8 cellular contexts compared by ENCODE assay signal in genomic region chr4:49098034-49098759, GRCh38.
DNase-seq lines count a peak whose midpoint lies in the region; ATAC-seq, FAIRE-seq and TF ChIP-seq lines count a peak whose summit lies in the region.
"Not testable (repeated sequence)": the region's sequence is repeated elsewhere in the genome, so short reads cannot be mapped to it uniquely, and the experiment has no call there.

No MANE protein-coding gene starts in this region.

- CTCF ChIA-PET in K562 (lab: Yijun Ruan, JAX; ENCODE audit: low intra/inter-chr PET ratio): not testable (repeated sequence)

- H3K4me3 ChIP-seq in HUES6 (ENCODE audit: low read depth, low read length): peak overlapping the region; percentile 16; the same call in 1 of the 2 replicates
- not testable (repeated sequence) for H3K4me3 ChIP-seq in K562; gastroesophageal sphincter; right cardiac atrium (ENCODE audit: low read length); pancreas; thoracic aorta

- H4K20me1 ChIP-seq in K562 (replicated peaks; ENCODE audit: control insufficient read depth, insufficient read depth, low read length): not testable (repeated sequence)

- not testable (repeated sequence) for H3K79me2 ChIP-seq in K562 (ENCODE audit: control insufficient read depth, insufficient read depth, low read length)

- BruUV-seq in K562 (replicated peaks; lab: Mats Ljungman, UMichigan): not testable (repeated sequence)

- H3K9ac ChIP-seq in HUES6 (ENCODE audit: low read length); K562 (ENCODE audit: insufficient read depth in 1 of 2, low read depth in 2 of 2, low read length in 2 of 2): not testable (repeated sequence)

- TF ChIP-seq CTCF in K562 (IDR thresholded peaks at IDR 0.05 in 2 of 3, conservative IDR thresholded peaks at IDR 0.05 in 1 of 3; ENCODE audit: insufficient read depth in 2 of 3, low read depth in 1 of 3, low read length in 3 of 3); gastroesophageal sphincter (IDR thresholded peaks at IDR 0.05); pancreas (IDR thresholded peaks at IDR 0.05); thoracic aorta (IDR thresholded peaks at IDR 0.05): not testable (repeated sequence)

- not testable (repeated sequence) for H3K4me2 ChIP-seq in K562 (ENCODE audit: insufficient read depth, low read length)

- not testable (repeated sequence) for DNase-seq in K562 (ENCODE audit: extremely low read depth in 1 of 4, low spot score in 3 of 4); right cardiac atrium; memory B cell (ENCODE audit: low spot score in 2 of 2); pancreas; thoracic aorta (ENCODE audit: low spot score)

- intact Hi-C loops in K562 (cut with micrococcal nuclease); right cardiac atrium (cut with DNase I); pancreas (cut with DNase I): not testable (repeated sequence)

- not testable (repeated sequence) for H2AFZ ChIP-seq in K562 (ENCODE audit: low read depth, low read length)

- H3K36me3 Mint-ChIP-seq in memory B cell: peaks cover 46% of the 10 kb centered on the region

- not testable (repeated sequence) for TF ChIP-seq EP300 in K562 (IDR thresholded peaks at IDR 0.05; ENCODE audit: low read length); gastroesophageal sphincter (IDR thresholded peaks at IDR 0.05)

- not testable (repeated sequence) for H3K27ac ChIP-seq in HUES6 (ENCODE audit: low read depth, low read length); K562 (ENCODE audit: extremely low read depth, low read depth, low read length); gastroesophageal sphincter; right cardiac atrium (ENCODE audit: low read length); pancreas; thoracic aorta

- H3K4me3 Mint-ChIP-seq in memory B cell: not testable (repeated sequence)

- peaks cover 31% of the 10 kb centered on the region for H3K4me1 Mint-ChIP-seq in memory B cell

- not testable (repeated sequence) for TF ChIP-seq POLR2A in K562 (conservative IDR thresholded peaks at IDR 0.05); gastroesophageal sphincter (IDR thresholded peaks at IDR 0.05)

- in situ Hi-C loops in K562 (cut with MboI): loop anchor here (5.0 kb wide), 1 partner anchor 559 kb away; no protein-coding TSS in a partner anchor

- ATAC-seq in GM18867 (IDR thresholded peaks at IDR 0.05; ENCODE audit: unreplicated experiment) (peak; percentile 18), K562 (peak; percentile 67), gastroesophageal sphincter (peak; percentile 16), right cardiac atrium (peak; percentile 16 to 40), memory B cell (ENCODE audit: low read depth) (peak; percentile 12), pancreas (peak; percentile 5 to 23 (median 12)), thoracic aorta (ENCODE audit: insufficient number of reproducible peaks, low FRiP score, low read depth) (peak; percentile 2)

- H3K9me3 Mint-ChIP-seq in memory B cell: peaks cover 55% of the 10 kb centered on the region

- not testable (repeated sequence) for H3K9me1 ChIP-seq in K562 (ENCODE audit: control insufficient read depth, insufficient read depth, low read length)

- not testable (repeated sequence) for H3K27me3 ChIP-seq in HUES6 (ENCODE audit: control insufficient read depth, insufficient read depth, low read length); K562 (ENCODE audit: control insufficient read depth in 2 of 2, insufficient read depth in 2 of 2, low read length in 2 of 2); gastroesophageal sphincter; right cardiac atrium (ENCODE audit: control insufficient read depth, insufficient read depth); pancreas; thoracic aorta (replicated peaks; ENCODE audit: insufficient read depth)

- 3% methylated on average over 14 of the region's 14 CpGs for WGBS in K562 (ENCODE audit: insufficient coverage, low coverage, missing lambda C conversion rate)
- WGBS in gastroesophageal sphincter (ENCODE audit: low coverage in 1 of 2), 2 donors: 58 to 63% methylated on average over 14 of the region's 14 CpGs
- WGBS in right cardiac atrium: 71% methylated on average over 14 of the region's 14 CpGs
- WGBS in pancreas, 2 donors: 53 to 54% methylated on average over 14 of the region's 14 CpGs

- POLR2A ChIA-PET in K562 (lab: Yijun Ruan, JAX): not testable (repeated sequence)

- H3K9me3 ChIP-seq in HUES6 (ENCODE audit: control insufficient read depth, insufficient read depth, low read depth, low read length) (peaks cover 56% of the 10 kb centered on the region), gastroesophageal sphincter (peaks cover 0 to 41% (median 0%) of the 10 kb centered on the region in 3 donors), thoracic aorta (peaks cover 24% of the 10 kb centered on the region)
- not testable (repeated sequence) for H3K9me3 ChIP-seq in K562 (replicated peaks; ENCODE audit: control insufficient read depth, insufficient read depth, low read depth, low read length); right cardiac atrium (ENCODE audit: control insufficient read depth, low read length); pancreas

- H3K27me3 Mint-ChIP-seq in memory B cell: not testable (repeated sequence)

- H3K4me1 ChIP-seq in HUES6 (ENCODE audit: control insufficient read depth, insufficient read depth, low read length); K562 (replicated peaks in 1 of 2; ENCODE audit: control insufficient read depth in 2 of 2, insufficient read depth in 2 of 2, low read length in 2 of 2); gastroesophageal sphincter; right cardiac atrium (ENCODE audit: control insufficient read depth, insufficient read depth, low read length); pancreas; thoracic aorta (ENCODE audit: control insufficient read depth in 1 of 2, low read depth in 2 of 2): not testable (repeated sequence)

- not testable (repeated sequence) for H3K36me3 ChIP-seq in HUES6 (ENCODE audit: control insufficient read depth, insufficient read depth, low read length); K562 (ENCODE audit: control insufficient read depth, insufficient read depth, low read length); gastroesophageal sphincter; pancreas; thoracic aorta

- not testable (repeated sequence) for TF ChIP-seq RAD21 in K562 (CRISPR knock-in tag; conservative IDR thresholded peaks at IDR 0.05 in 1 of 2, IDR thresholded peaks at IDR 0.05 in 1 of 2)

- H3K27ac Mint-ChIP-seq in memory B cell: not testable (repeated sequence)

- FAIRE-seq in K562 (lab: Jason Lieb, UNC); pancreas (lab: Jason Lieb, UNC): not testable (repeated sequence)

Comparison
In these comparisons a context has a peak if more than half of its experiments do, and no peak if none do; other contexts are left out.
1. ATAC-seq: peak in every context shown above with its lines; median percentile 67 in K562; 28 in right cardiac atrium; 18 in GM18867; 16 in gastroesophageal sphincter; 12 in pancreas; 12 in memory B cell; 2 in thoracic aorta.